ENCODE assay signal across 21 cellular contexts in the genomic region with DNA sequence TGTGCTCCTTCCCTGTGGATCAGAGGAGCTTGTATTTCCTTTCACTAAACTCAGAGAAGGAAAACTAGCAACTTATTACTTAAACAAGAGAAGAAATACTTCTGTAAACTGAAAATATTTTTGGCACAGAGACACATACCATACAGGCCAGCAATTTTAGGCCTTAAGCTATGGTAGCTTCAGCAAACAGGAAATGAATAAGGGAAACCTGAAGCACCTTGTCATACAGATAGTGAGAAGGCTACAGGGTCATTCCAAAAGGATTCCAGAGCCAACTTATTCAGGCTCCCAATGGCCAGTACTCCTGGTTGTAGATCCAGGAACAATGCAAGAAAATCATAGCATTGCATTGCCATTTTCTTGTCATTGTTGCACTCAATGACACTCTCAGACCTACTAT. TPM values are rescaled to one million over a fixed set of nuclear protein-coding genes. Genes with fewer than 3 reads are reported as not detected.
DNase-seq lines count a peak whose midpoint lies in the region; ATAC-seq and TF ChIP-seq lines count a peak whose summit lies in the region.
"Had no signal": no experiment of that assay in that cellular context is flagged by ENCODE, and none has a peak within 500 bp of the region (broad histone marks: within the 10 kb centered on the region; RNA-seq: fewer than 3 reads in every experiment).

No MANE protein-coding gene starts in this region.

- H3K27ac ChIP-seq in upper lobe of right lung (peak overlapping the region; percentile 19), gastroesophageal sphincter (peak overlapping the region in 2 of 4 donors; percentile 27 to 31)
- H3K27ac ChIP-seq: esophagus squamous epithelium, heart right ventricle, SK-N-MC had no signal

- H3K9me3 Mint-ChIP-seq in stimulated activated naive CD8-positive, alpha-beta T cell treated with anti-CD3 and anti-CD28 coated beads, Interleukin-15, amount 100 ng/mL, for 72 hours = peaks cover 19 to 30% of the 10 kb centered on the region in 2 donors
- no peaks in the 10 kb centered on the region for H3K9me3 Mint-ChIP-seq in activated B cell treated with CpG ODN at 0.5 μM for 24 hours
- no peaks in the 10 kb centered on the region for H3K9me3 Mint-ChIP-seq in type B pancreatic cell

- H3K36me3 ChIP-seq in upper lobe of right lung (peaks cover 12% of the 10 kb centered on the region), gastroesophageal sphincter (peaks cover 0 to 12% of the 10 kb centered on the region in 2 donors)

- TF ChIP-seq CTCF in activated B cell treated with CpG ODN at 0.5 μM for 24 hours (IDR thresholded peaks at IDR 0.05) (no peak), upper lobe of right lung (IDR thresholded peaks at IDR 0.05) (no peak), gastroesophageal sphincter (IDR thresholded peaks at IDR 0.05) (no peak), type B pancreatic cell (conservative IDR thresholded peaks at IDR 0.05) (no peak)

- no peak for TF ChIP-seq EP300 in gastroesophageal sphincter (IDR thresholded peaks at IDR 0.05)

- intact Hi-C loops in activated B cell treated with CpG ODN at 0.5 μM for 24 hours (cut with micrococcal nuclease) (no loop called here), upper lobe of right lung (cut with DNase I) (no loop called here)

- H3K27me3 ChIP-seq in upper lobe of right lung (no peaks in the 10 kb centered on the region), gastroesophageal sphincter (no peaks in the 10 kb centered on the region)
- H3K27me3 ChIP-seq: esophagus squamous epithelium, heart right ventricle had no signal

- H3K9me3 ChIP-seq in upper lobe of right lung (no peaks in the 10 kb centered on the region), gastroesophageal sphincter (no peaks in the 10 kb centered on the region)
- H3K9me3 ChIP-seq: Caco-2, esophagus squamous epithelium, heart right ventricle had no signal

- H3K4me3 ChIP-seq in upper lobe of right lung (no peak overlapping the region), gastroesophageal sphincter (no peak overlapping the region)
- H3K4me3 ChIP-seq: esophagus squamous epithelium, heart right ventricle, SK-N-MC had no signal

- H3K4me3 Mint-ChIP-seq in stimulated activated naive CD8-positive, alpha-beta T cell treated with anti-CD3 and anti-CD28 coated beads, Interleukin-15, amount 100 ng/mL, for 72 hours = peak overlapping the region in 1 of 2 donors; percentile 46
- H3K4me3 Mint-ChIP-seq in activated B cell treated with CpG ODN at 0.5 μM for 24 hours (no peak overlapping the region), type B pancreatic cell (no peak overlapping the region)
- H3K4me3 Mint-ChIP-seq: mesothelial cell of epicardium had no signal

- CTCF ChIA-PET in activated B cell treated with CpG ODN at 0.5 μM for 24 hours (lab: Charles Lee) = interaction anchor here (1.0 to 5.4 kb wide), 5 partner anchors 18 to 361 kb away, joined by 4 to 66 read pairs (median 5); no protein-coding TSS in a partner anchor

- DNase-seq in stimulated activated naive CD8-positive, alpha-beta T cell treated with anti-CD3 and anti-CD28 coated beads, Interleukin-15, amount 100 ng/mL, for 72 hours = no peak
- no peak for DNase-seq in stimulated activated naive CD8-positive, alpha-beta T cell treated with anti-CD3 and anti-CD28 coated beads, Interleukin-15, Interleukin-2, amounts not matched to agents 100 U/mL and 50 U/mL, for 24 hours
- no peak for DNase-seq in activated B cell treated with CpG ODN at 0.5 μM for 24 hours
- peak; percentile 25 for DNase-seq in fibroblast of peridontal ligament (ENCODE audit: extremely low read depth)
- DNase-seq in upper lobe of right lung = no peak
- DNase-seq in type B pancreatic cell (ENCODE audit: extremely low spot score, unreplicated experiment) = no peak
- DNase-seq: activated CD4-positive, alpha-beta T cell treated with anti-CD3 and anti-CD28 coated beads, Interleukin-2, amount 10 ng/mL, durations not matched to agents 7 days and 5 days; anterior cingulate cortex; Caco-2; esophagus squamous epithelium; heart right ventricle; kidney; NCI-H187; NCI-H510A; nucleus accumbens; OCI-M1; right cardiac atrium had no signal

- H3K4me1 Mint-ChIP-seq in stimulated activated naive CD8-positive, alpha-beta T cell treated with anti-CD3 and anti-CD28 coated beads, Interleukin-15, amount 100 ng/mL, for 72 hours = peaks cover 70% of the 10 kb centered on the region
- peaks cover 6% of the 10 kb centered on the region for H3K4me1 Mint-ChIP-seq in activated B cell treated with CpG ODN at 0.5 μM for 24 hours
- H3K4me1 Mint-ChIP-seq in type B pancreatic cell (ENCODE audit: unreplicated experiment) = no peaks in the 10 kb centered on the region

- peak; percentile 68 for ATAC-seq in stimulated activated naive CD8-positive, alpha-beta T cell treated with anti-CD3 and anti-CD28 coated beads, Interleukin-15, amount 100 ng/mL, for 72 hours
- ATAC-seq in stimulated activated naive CD8-positive, alpha-beta T cell treated with anti-CD3 and anti-CD28 coated beads, Interleukin-15, Interleukin-2, amounts not matched to agents 100 U/mL and 50 U/mL, for 24 hours = no peak
- ATAC-seq in activated B cell treated with CpG ODN at 0.5 μM for 24 hours (ENCODE audit: low read depth) (no peak), upper lobe of right lung (no peak), gastroesophageal sphincter (no peak), HG02938 (IDR thresholded peaks at IDR 0.05; ENCODE audit: unreplicated experiment) (no peak)
- ATAC-seq: heart right ventricle, right cardiac atrium had no signal

- no peak for TF ChIP-seq POLR2A in gastroesophageal sphincter (IDR thresholded peaks at IDR 0.05)

- H3K36me3 Mint-ChIP-seq in activated B cell treated with CpG ODN at 0.5 μM for 24 hours (ENCODE audit: low read depth) (peaks cover 21% of the 10 kb centered on the region), type B pancreatic cell (no peaks in the 10 kb centered on the region)

- H3K4me1 ChIP-seq in upper lobe of right lung (peaks cover 5% of the 10 kb centered on the region), gastroesophageal sphincter (peaks cover 0 to 21% (median 0%) of the 10 kb centered on the region in 3 donors)
- H3K4me1 ChIP-seq: Caco-2 had no signal

- H3K27me3 Mint-ChIP-seq in stimulated activated naive CD8-positive, alpha-beta T cell treated with anti-CD3 and anti-CD28 coated beads, Interleukin-15, amount 100 ng/mL, for 72 hours = no peaks in the 10 kb centered on the region
- H3K27me3 Mint-ChIP-seq in activated B cell treated with CpG ODN at 0.5 μM for 24 hours (no peaks in the 10 kb centered on the region), type B pancreatic cell (no peaks in the 10 kb centered on the region)

- POLR2A ChIA-PET in activated B cell treated with CpG ODN at 0.5 μM for 24 hours (lab: Charles Lee) = interaction anchor here (0.7 kb wide), 1 partner anchor 11 kb away, joined by 3 read pairs; no protein-coding TSS in a partner anchor

- no peak overlapping the region for H3K27ac Mint-ChIP-seq in stimulated activated naive CD8-positive, alpha-beta T cell treated with anti-CD3 and anti-CD28 coated beads, Interleukin-15, amount 100 ng/mL, for 72 hours
- H3K27ac Mint-ChIP-seq in activated B cell treated with CpG ODN at 0.5 μM for 24 hours = peak overlapping the region; percentile 33
- H3K27ac Mint-ChIP-seq in type B pancreatic cell = no peak overlapping the region
- H3K27ac Mint-ChIP-seq: mesothelial cell of epicardium had no signal

RNA-seq across cellular contexts. Expression of gene KYAT3, which starts 9.1 kb away (rescaled TPM):
- total RNA-seq in activated B cell treated with CpG ODN at 0.5 μM for 24 hours (28.5 and 31.2 TPM in 2 replicates), upper lobe of right lung (17.9 TPM), gastroesophageal sphincter (10 to 100 TPM; 20.0 to 30.4 (median 24.9) TPM), type B pancreatic cell (ENCODE audit: low replicate concordance) (41.8 and 43.1 TPM in 2 replicates)

RNA-seq across cellular contexts. Expression of gene RBMXL1, which starts 9.1 kb away (rescaled TPM):
- total RNA-seq in activated B cell treated with CpG ODN at 0.5 μM for 24 hours (25.4 and 27.4 TPM in 2 replicates), upper lobe of right lung (16.2 TPM), gastroesophageal sphincter (10 to 100 TPM; 16.1 to 38.3 (median 20.1) TPM), type B pancreatic cell (ENCODE audit: low replicate concordance) (18.4 and 24.3 TPM in 2 replicates)

RNA-seq across cellular contexts. Expression of gene GBP3, which starts 21.2 kb away (rescaled TPM):
- total RNA-seq in activated B cell treated with CpG ODN at 0.5 μM for 24 hours (14.4 and 15.5 TPM in 2 replicates), upper lobe of right lung (46.6 TPM), gastroesophageal sphincter (10 to 100 TPM in 3 of 4 donors, 1 to 10 TPM in 1; 8.6 to 26.5 (median 20.7) TPM), type B pancreatic cell (ENCODE audit: low replicate concordance) (10.1 and 20.3 TPM in 2 replicates)
